Comparison of ENCODE assay signal across 20 cellular contexts in the genomic region with DNA sequence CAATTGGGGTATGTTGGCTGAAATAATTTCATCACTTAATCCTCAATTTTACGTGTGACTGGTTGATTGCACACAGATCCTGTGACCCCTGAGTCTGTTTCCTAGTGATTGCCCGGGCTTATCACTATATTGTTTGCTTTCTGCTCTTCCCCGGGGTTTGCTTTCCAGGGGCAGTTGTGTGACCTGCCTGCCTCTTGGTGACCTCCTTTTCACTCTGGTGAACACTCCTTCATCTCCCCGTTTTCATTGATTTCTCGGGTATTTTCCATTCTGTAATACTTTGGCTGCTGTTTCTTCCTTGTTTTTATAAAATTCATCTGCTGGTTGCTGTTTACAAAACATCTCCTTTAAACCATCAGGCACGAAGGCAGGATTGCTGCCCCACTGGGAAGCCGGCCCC.
"Had no signal": no experiment of that assay in that cellular context is flagged by ENCODE, and none has a peak within 500 bp of the region (broad histone marks: within the 10 kb centered on the region; RNA-seq: fewer than 3 reads in every experiment).

No MANE protein-coding gene starts in this region.

- H3K27me3 Mint-ChIP-seq: activated naive CD4-positive, alpha-beta T cell treated with anti-CD3 and anti-CD28 coated beads, Interleukin-2, amount 50 U/mL, for 24 hours had no signal

- DNase-seq: activated CD4-positive, alpha-beta T cell treated with anti-CD3 and anti-CD28 coated beads, Interleukin-2, amount 50 U/mL, for 1 hour; activated CD4-positive, CD25-positive, alpha-beta regulatory T cell treated with anti-CD3 and anti-CD28 coated beads, Interleukin-2, amount 50 U/mL, for 72 hours; activated effector memory CD4-positive, alpha-beta T cell treated with anti-CD3 and anti-CD28 coated beads, Interleukin-2, amount 50 U/mL, for 16 hours; activated T-cell treated with anti-CD3 and anti-CD28 coated beads, Interleukin-2, amount 50 U/mL, for 72 hours; erythroblast; kidney glomerular epithelial cell; left ventricle myocardium superior; naive B cell; spleen; stimulated activated CD8-positive, alpha-beta memory T cell treated with anti-CD3 and anti-CD28 coated beads, Interleukin-4, amount 100 ng/mL, for 48 hours; stimulated activated naive CD8-positive, alpha-beta T cell treated with anti-CD3 and anti-CD28 coated beads, Interleukin-15, Interleukin-2, amounts not matched to agents 100 U/mL and 50 U/mL, for 24 hours; T-cell had no signal

- H3K27ac Mint-ChIP-seq: activated naive CD4-positive, alpha-beta T cell treated with anti-CD3 and anti-CD28 coated beads, Interleukin-2, amount 50 U/mL, for 24 hours; activated T-cell treated with anti-CD3 and anti-CD28 coated beads, Interleukin-2, amount 50 U/mL, for 72 hours; memory B cell; T-cell had no signal

- H3K9me3 Mint-ChIP-seq: activated naive CD4-positive, alpha-beta T cell treated with anti-CD3 and anti-CD28 coated beads, Interleukin-2, amount 50 U/mL, for 24 hours; activated T-cell treated with anti-CD3 and anti-CD28 coated beads, Interleukin-2, amount 50 U/mL, for 72 hours; neural crest cell; T-cell had no signal

- H3K36me3 Mint-ChIP-seq: activated naive CD4-positive, alpha-beta T cell treated with anti-CD3 and anti-CD28 coated beads, Interleukin-2, amount 50 U/mL, for 24 hours; memory B cell; T-cell had no signal

- H3K36me3 ChIP-seq: breast epithelium, spleen, transverse colon had no signal

- ATAC-seq: activated T-cell treated with anti-CD3 and anti-CD28 coated beads, Interleukin-2, amount 50 U/mL, for 72 hours; left ventricle myocardium superior; stimulated activated naive CD8-positive, alpha-beta T cell treated with anti-CD3 and anti-CD28 coated beads, Interleukin-15, Interleukin-2, amounts not matched to agents 100 U/mL and 50 U/mL, for 24 hours; T-cell had no signal

- H3K4me1 ChIP-seq: breast epithelium, spleen, transverse colon had no signal

- H3K4me3 ChIP-seq: breast epithelium, coronary artery, SK-N-MC, spleen, transverse colon had no signal

- H3K9me3 ChIP-seq: breast epithelium, spleen, transverse colon had no signal

- H3K4me3 Mint-ChIP-seq: activated naive CD4-positive, alpha-beta T cell treated with anti-CD3 and anti-CD28 coated beads, Interleukin-2, amount 50 U/mL, for 24 hours; activated T-cell treated with anti-CD3 and anti-CD28 coated beads, Interleukin-2, amount 50 U/mL, for 72 hours; memory B cell; naive B cell; neural crest cell; T-cell had no signal

- H3K4me1 Mint-ChIP-seq: activated naive CD4-positive, alpha-beta T cell treated with anti-CD3 and anti-CD28 coated beads, Interleukin-2, amount 50 U/mL, for 24 hours; memory B cell; naive B cell; T-cell had no signal

- H3K27ac ChIP-seq: breast epithelium, coronary artery, SK-N-MC, spleen, transverse colon, VCaP had no signal

- H3K27me3 ChIP-seq: breast epithelium, transverse colon had no signal
